Comparison of ENCODE assay signal across 10 cellular contexts in genomic region chr19:49347835-49348234, GRCh38. TPM values are rescaled to one million over a fixed set of nuclear protein-coding genes. Genes with fewer than 3 reads are reported as not detected.
DNase-seq lines count a peak whose midpoint lies in the region; ATAC-seq and TF ChIP-seq lines count a peak whose summit lies in the region.
"Had no signal": no experiment of that assay in that cellular context is flagged by ENCODE, and none has a peak within 500 bp of the region (broad histone marks: within the 10 kb centered on the region; RNA-seq: fewer than 3 reads in every experiment).

No MANE protein-coding gene starts in this region.

- DNase-seq in DMS 273 (lab: John Stamatoyannopoulos, UW; ENCODE audit: unreplicated experiment) (peak; percentile 89), astrocyte of the hippocampus (ENCODE audit: low read depth, low spot score) (peak; percentile 51), lung microvascular endothelial cell (ENCODE audit: low read depth in 2 of 2) (peak; percentile 44 to 47), colonic mucosa (no peak), sigmoid colon (no peak), esophagus muscularis mucosa (ENCODE audit: extremely low spot score) (no peak)

- H3K4me3 ChIP-seq in KMS-11 (IDR thresholded peaks at IDR 0.05; ENCODE audit: insufficient read depth, low read depth, low read length) (no peak overlapping the region), colonic mucosa (no peak overlapping the region), sigmoid colon (no peak overlapping the region), esophagus muscularis mucosa (no peak overlapping the region)

- TF ChIP-seq EP300 in sigmoid colon (IDR thresholded peaks at IDR 0.05) (no peak), esophagus muscularis mucosa (IDR thresholded peaks at IDR 0.05) (no peak)

- TF ChIP-seq POLR2A in sigmoid colon (IDR thresholded peaks at IDR 0.05) (no peak), esophagus muscularis mucosa (IDR thresholded peaks at IDR 0.05; ENCODE audit: low read depth) (no peak)

- H3K36me3 ChIP-seq in KMS-11 (ENCODE audit: insufficient read depth), result no peaks in the 10 kb centered on the region
- H3K36me3 ChIP-seq in colonic mucosa, result no peaks in the 10 kb centered on the region
- peaks cover 37 to 100% (median 69%) of the 10 kb centered on the region in 4 donors for H3K36me3 ChIP-seq in sigmoid colon
- H3K36me3 ChIP-seq in esophagus muscularis mucosa, result peaks cover 80 to 100% (median 98%) of the 10 kb centered on the region in 4 donors

- H3K4me1 ChIP-seq in KMS-11 (ENCODE audit: low read depth, poor library complexity, severe bottlenecking) (no peaks in the 10 kb centered on the region), colonic mucosa (no peaks in the 10 kb centered on the region), sigmoid colon (no peaks in the 10 kb centered on the region), esophagus muscularis mucosa (no peaks in the 10 kb centered on the region)

- H3K27ac ChIP-seq in KMS-11 (no peak overlapping the region), colonic mucosa (no peak overlapping the region), sigmoid colon (no peak overlapping the region), esophagus muscularis mucosa (replicated peaks in 1 of 4) (no peak overlapping the region)

- intact Hi-C loops in colonic mucosa (cut with DNase I), result no loop called here
- intact Hi-C loops in sigmoid colon (cut with DNase I), result no loop called here
- intact Hi-C loops in esophagus muscularis mucosa (cut with DNase I), result no loop called here

- H3K9me3 ChIP-seq in colonic mucosa, result no peaks in the 10 kb centered on the region
- H3K9me3 ChIP-seq in sigmoid colon, result no peaks in the 10 kb centered on the region
- H3K9me3 ChIP-seq in esophagus muscularis mucosa, result no peaks in the 10 kb centered on the region

- no peaks in the 10 kb centered on the region for H3K79me2 ChIP-seq in KMS-11 (ENCODE audit: insufficient read depth, low read depth)

- no peaks in the 10 kb centered on the region for H4K20me1 ChIP-seq in KMS-11 (ENCODE audit: insufficient read depth)

- 67 to 76% methylated on average over 3 of the region's 3 CpGs for WGBS in sigmoid colon, 2 donors
- WGBS in esophagus muscularis mucosa, result 67% methylated on average over 3 of the region's 3 CpGs

- ATAC-seq in GM19467 (IDR thresholded peaks at IDR 0.05; ENCODE audit: unreplicated experiment), result no peak

- TF ChIP-seq CTCF in KMS-11 (conservative IDR thresholded peaks at IDR 0.05; ENCODE audit: low read depth, low read length) (no peak), colonic mucosa (IDR thresholded peaks at IDR 0.05) (no peak), sigmoid colon (IDR thresholded peaks at IDR 0.05) (no peak), esophagus muscularis mucosa (IDR thresholded peaks at IDR 0.05) (peak in 1 of 3 experiments; percentile 13)

- H3K9ac ChIP-seq in KMS-11, result no peak overlapping the region
- no peak overlapping the region for H3K9ac ChIP-seq in colonic mucosa (ENCODE audit: low read depth in 2 of 2, low read length in 2 of 2)

- H3K27me3 ChIP-seq in KMS-11 (ENCODE audit: insufficient read depth, low read depth), result peaks cover 30% of the 10 kb centered on the region
- H3K27me3 ChIP-seq in colonic mucosa, result no peaks in the 10 kb centered on the region
- no peaks in the 10 kb centered on the region for H3K27me3 ChIP-seq in sigmoid colon
- no peaks in the 10 kb centered on the region for H3K27me3 ChIP-seq in esophagus muscularis mucosa

- no peak overlapping the region for H3K4me2 ChIP-seq in KMS-11

- peak overlapping the region; percentile 40; the same call in 1 of the 2 replicates for H2AFZ ChIP-seq in KMS-11 (ENCODE audit: low read depth)

RNA-seq across cellular contexts. Expression of gene CD37, which starts 12.6 kb away (rescaled TPM):
- total RNA-seq in lung microvascular endothelial cell (not detected in 2 replicates), colonic mucosa (1 to 10 TPM; 7.4 to 8.6 TPM), sigmoid colon (10 to 100 TPM in 1 of 4 donors, 1 to 10 TPM in 3; 5.8 to 10.3 (median 9.2) TPM), esophagus muscularis mucosa (10 to 100 TPM in 2 of 4 donors, 1 to 10 TPM in 2; 8.0 to 22.4 (median 11.6) TPM)
- 100 to 1,000 TPM in 1 of 3 donors, 10 to 100 TPM in 1, 1 to 10 TPM in 1; 7.2 to 220 (median 14.3) TPM for polyA plus RNA-seq in sigmoid colon

RNA-seq across cellular contexts. Expression of gene TEAD2, which starts 14.4 kb away (rescaled TPM):
- total RNA-seq in lung microvascular endothelial cell (51.4 and 57.1 TPM in 2 replicates), colonic mucosa (10 to 100 TPM; 17.0 to 17.7 TPM), sigmoid colon (10 to 100 TPM; 60.6 to 74.9 (median 61.3) TPM), esophagus muscularis mucosa (10 to 100 TPM; 40.7 to 73.2 (median 60.5) TPM)
- 10 to 100 TPM in 2 of 3 donors, 1 to 10 TPM in 1; 5.8 to 17.9 (median 10.2) TPM for polyA plus RNA-seq in sigmoid colon

RNA-seq across cellular contexts. Expression of gene DKKL1, which starts 15.8 kb away (rescaled TPM):
- total RNA-seq in lung microvascular endothelial cell, result 0.22 and 0.40 TPM in 2 replicates
- not detected for total RNA-seq in colonic mucosa
- total RNA-seq in sigmoid colon, result 1 to 10 TPM in 2 of 4 donors, not detected in 2; 1.8 to 2.0 TPM
- polyA plus RNA-seq in sigmoid colon, result 1 to 10 TPM in 1 of 3 donors, under 1 TPM in 1, not detected in 1; 0.17 to 3.6 TPM
- under 1 TPM in 3 of 4 donors, not detected in 1; 0.40 to 0.83 (median 0.83) TPM for total RNA-seq in esophagus muscularis mucosa

RNA-seq across cellular contexts. Expression of gene SLC6A16, which starts 22.8 kb away (rescaled TPM):
- 0.20 and 0.22 TPM in 2 replicates for total RNA-seq in lung microvascular endothelial cell
- under 1 TPM; 0.17 to 0.82 TPM for total RNA-seq in colonic mucosa
- 1 to 10 TPM; 1.1 to 3.6 (median 2.2) TPM for total RNA-seq in sigmoid colon
- under 1 TPM in 2 of 3 donors, not detected in 1; under 0.01 to 0.85 TPM for polyA plus RNA-seq in sigmoid colon
- total RNA-seq in esophagus muscularis mucosa, result 1 to 10 TPM in 3 of 4 donors, under 1 TPM in 1; 0.83 to 4.1 (median 2.5) TPM
- total RNA-seq: frontal cortex had no signal

RNA-seq across cellular contexts. Expression of gene KASH5, which starts 40.2 kb away (rescaled TPM):
- total RNA-seq in lung microvascular endothelial cell (not detected in 2 replicates), colonic mucosa (not detected), sigmoid colon (not detected), esophagus muscularis mucosa (not detected)
- under 1 TPM in 1 of 3 donors, not detected in 2; 0.04 TPM for polyA plus RNA-seq in sigmoid colon
- total RNA-seq: frontal cortex had no signal
- polyA plus RNA-seq: IgD-negative memory B cell had no signal

Comparison
In these comparisons a context has a peak if more than half of its experiments do, and no peak if none do; other contexts are left out.
1. DNase-seq: peak in DMS 273 (single experiment), astrocyte of the hippocampus (single experiment) and lung microvascular endothelial cell (2 of 2); none in colonic mucosa (single experiment), sigmoid colon (single experiment) and esophagus muscularis mucosa (single experiment).